9 cellular contexts compared by ENCODE assay signal in the genomic region with DNA sequence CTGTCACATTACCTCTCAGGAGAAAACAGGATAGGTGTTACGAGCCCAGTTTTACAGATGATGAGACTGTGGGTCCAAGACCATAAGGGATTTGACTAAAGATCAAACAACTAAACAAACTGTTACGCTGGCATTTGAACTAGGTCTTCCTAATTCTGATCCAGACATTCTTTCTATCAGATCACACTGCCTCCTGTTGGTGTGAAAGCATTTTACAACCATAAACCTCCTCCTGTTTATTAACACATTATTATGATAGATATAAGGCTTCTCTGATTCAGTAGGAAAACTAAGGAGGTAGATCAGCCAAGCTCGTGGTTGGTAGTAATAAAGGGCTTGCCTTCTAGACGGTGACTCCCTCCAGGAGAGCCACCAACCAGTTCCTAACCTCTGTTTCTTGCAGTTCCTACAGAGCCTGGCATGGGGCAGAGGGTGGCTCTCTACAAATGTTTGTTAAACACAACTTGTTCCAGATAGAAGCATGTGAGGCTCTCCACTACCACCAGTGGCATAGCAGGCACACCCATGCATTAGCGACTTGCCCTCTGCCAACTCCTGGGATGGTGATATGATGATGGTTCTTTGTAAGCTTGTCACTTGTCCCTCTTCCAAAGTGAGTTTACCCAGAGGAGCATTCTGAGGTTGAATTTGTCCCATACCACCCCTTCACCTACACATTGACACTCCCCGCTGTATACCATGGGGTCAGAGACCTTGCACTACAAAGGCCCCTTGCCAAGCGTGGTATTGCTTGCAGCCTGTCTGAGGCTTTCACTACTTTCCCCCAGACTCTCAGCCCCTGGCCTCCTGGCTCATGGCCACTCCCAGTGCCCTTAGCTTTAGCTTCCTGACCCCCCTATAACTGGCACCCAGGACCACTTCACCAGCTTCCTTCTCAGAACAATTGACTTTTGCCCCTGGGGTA.
A peak's percentile ranks its signal among the peaks of the same experiment; 100 is the strongest.
DNase-seq lines count a peak whose midpoint lies in the region; ATAC-seq and TF ChIP-seq lines count a peak whose summit lies in the region.
"Had no signal": no experiment of that assay in that cellular context is flagged by ENCODE, and none has a peak within 500 bp of the region (broad histone marks: within the 10 kb centered on the region; RNA-seq: fewer than 3 reads in every experiment).

No MANE protein-coding gene starts in this region.

- H3K4me2 ChIP-seq in Karpas-422 (ENCODE audit: low read depth, low read length, poor library complexity, severe bottlenecking) = no peak overlapping the region

- BruUV-seq in Calu3 (replicated peaks; lab: Mats Ljungman, UMichigan) = no TSS peak

- H4K20me1 ChIP-seq in Karpas-422 (ENCODE audit: insufficient read depth, low read depth, low read length) = no peaks in the 10 kb centered on the region

- H2AFZ ChIP-seq in Karpas-422 (ENCODE audit: low read length) = no peak overlapping the region
- H2AFZ ChIP-seq: parathyroid adenoma had no signal

- no peaks in the 10 kb centered on the region for H3K9me3 Mint-ChIP-seq in Calu3 (ENCODE audit: low read depth, unreplicated experiment)

- no peaks in the 10 kb centered on the region for H3K27me3 ChIP-seq in Karpas-422 (ENCODE audit: low read length)
- H3K27me3 ChIP-seq in brain microvascular endothelial cell (replicated peaks) = no peaks in the 10 kb centered on the region

- H3K9me3 ChIP-seq in Karpas-422 (ENCODE audit: low read length) = no peaks in the 10 kb centered on the region

- DNase-seq in Calu3 = no peak
- peak; percentile 61 for DNase-seq in Karpas-422
- DNase-seq in brain microvascular endothelial cell = no peak
- peak; percentile 45 to 63 for DNase-seq in lung microvascular endothelial cell (ENCODE audit: low read depth in 2 of 2)
- no peak for DNase-seq in amniotic stem cell (lab: John Stamatoyannopoulos, UW)
- DNase-seq in NCI-H1436 treated with DMSO at 0.1 percent for 48 hours (lab: John Stamatoyannopoulos, UW) = no peak
- DNase-seq in activated naive CD4-positive, alpha-beta T cell (lab: John Stamatoyannopoulos, UW) = no peak

- H3K9me2 ChIP-seq in Karpas-422 (replicated peaks; ENCODE audit: insufficient read depth, low read length) = no peaks in the 10 kb centered on the region

- H3K27me3 Mint-ChIP-seq in Calu3 (ENCODE audit: unreplicated experiment) = no peaks in the 10 kb centered on the region

- no peak overlapping the region for H3K4me3 ChIP-seq in Karpas-422 (ENCODE audit: low read length)
- no peak overlapping the region for H3K4me3 ChIP-seq in brain microvascular endothelial cell (ENCODE audit: low read depth, low read length)

- H3K36me3 ChIP-seq in Karpas-422 (ENCODE audit: insufficient read depth, low read length) = no peaks in the 10 kb centered on the region
- no peaks in the 10 kb centered on the region for H3K36me3 ChIP-seq in brain microvascular endothelial cell (replicated peaks)

- no peaks in the 10 kb centered on the region for H3K79me2 ChIP-seq in Karpas-422 (ENCODE audit: low read length)
- H3K79me2 ChIP-seq: parathyroid adenoma had no signal

- H3K27ac ChIP-seq in Karpas-422 (ENCODE audit: low read length) (no peak overlapping the region), brain microvascular endothelial cell (no peak overlapping the region)
- H3K27ac ChIP-seq: parathyroid adenoma had no signal

- no peak overlapping the region for H3K27ac Mint-ChIP-seq in Calu3 (ENCODE audit: unreplicated experiment)

- no peak overlapping the region for H3K9ac ChIP-seq in Karpas-422 (ENCODE audit: low read length)
- H3K9ac ChIP-seq: parathyroid adenoma had no signal

- in situ Hi-C loops in brain microvascular endothelial cell (cut with HindIII; ENCODE audit: low pct_ligation_motif_present, low sequenced_read_pairs) = no loop called here

- no peaks in the 10 kb centered on the region for H3K4me1 ChIP-seq in Karpas-422 (ENCODE audit: low read length)
- H3K4me1 ChIP-seq: parathyroid adenoma had no signal

- TF ChIP-seq CTCF in Calu3 (IDR thresholded peaks at IDR 0.05; ENCODE audit: unreplicated experiment) (peak; percentile 16), brain microvascular endothelial cell (IDR thresholded peaks at IDR 0.05; ENCODE audit: low read depth, low read length, missing control alignments) (peak; percentile 12)

- no peak for ATAC-seq in GM19351 (IDR thresholded peaks at IDR 0.05; ENCODE audit: unreplicated experiment)

- intact Hi-C loops in Calu3 (cut with micrococcal nuclease; ENCODE audit: unreplicated experiment) = no loop called here

- no peaks in the 10 kb centered on the region for H3K36me3 Mint-ChIP-seq in Calu3 (ENCODE audit: insufficient read depth, unreplicated experiment)

- CTCF ChIA-PET in Calu3 (lab: Charles Lee) = no interaction called here

- H3K4me3 Mint-ChIP-seq in Calu3 (ENCODE audit: low read depth, unreplicated experiment) = no peak overlapping the region

- peaks cover 8% of the 10 kb centered on the region for H3K4me1 Mint-ChIP-seq in Calu3 (ENCODE audit: low read depth, unreplicated experiment)

Comparison
In these comparisons a context has a peak if more than half of its experiments do, and no peak if none do; other contexts are left out.
1. DNase-seq: peak in Karpas-422 (single experiment) and lung microvascular endothelial cell (2 of 2); none in Calu3 (single experiment), brain microvascular endothelial cell (single experiment), amniotic stem cell (single experiment), NCI-H1436 treated with DMSO at 0.1 percent for 48 hours (single experiment) and activated naive CD4-positive, alpha-beta T cell (0 of 4).